In the genomic region with DNA sequence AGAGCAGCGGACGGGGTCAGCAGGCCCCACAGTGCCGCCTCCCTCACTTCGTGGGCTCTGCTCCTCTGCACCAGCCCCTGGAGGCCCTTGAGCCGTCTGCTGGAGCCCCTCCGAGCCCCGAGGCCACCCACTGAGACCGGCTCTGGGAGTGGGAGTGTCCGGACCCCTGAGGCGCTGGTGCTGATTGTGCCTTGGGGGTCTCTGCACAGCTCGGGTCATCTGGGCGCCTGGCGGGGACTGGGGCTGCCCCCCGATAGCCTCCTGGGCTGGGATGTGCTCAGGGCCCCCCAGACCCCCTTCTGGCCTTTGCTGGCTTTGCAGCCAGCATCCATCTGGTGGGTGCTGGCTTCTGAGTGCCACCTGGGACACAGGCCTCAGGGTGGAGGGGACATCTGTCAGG, we compare ENCODE assay signal across 1 cellular context.
TF ChIP-seq lines count a peak whose summit lies in the region.

No MANE protein-coding gene starts in this region.

TF ChIP-seq in GM12878, 131 proteins besides CTCF, POLR2A, EP300 and RAD21:
- TF ChIP-seq STAT3 (IDR thresholded peaks at IDR 0.05; ENCODE audit: low read depth, low read length) (no peak), CBX3 (IDR thresholded peaks at IDR 0.05; ENCODE audit: borderline replicate concordance, low read depth) (no peak), IRF4 (IDR thresholded peaks at IDR 0.05; ENCODE audit: low read depth, low read length) (no peak), RFX5 (IDR thresholded peaks at IDR 0.05; ENCODE audit: low read depth, low read length) (no peak), CBFB (IDR thresholded peaks at IDR 0.05; ENCODE audit: low read depth) (no peak), JUNB (IDR thresholded peaks at IDR 0.05) (no peak), MYB (IDR thresholded peaks at IDR 0.05; ENCODE audit: borderline replicate concordance, low read depth, low read length) (no peak), CHD4 (IDR thresholded peaks at IDR 0.05) (no peak), TBL1XR1 (IDR thresholded peaks at IDR 0.05; ENCODE audit: low read depth, low read length) (no peak)
- TF ChIP-seq, protein P1, sequence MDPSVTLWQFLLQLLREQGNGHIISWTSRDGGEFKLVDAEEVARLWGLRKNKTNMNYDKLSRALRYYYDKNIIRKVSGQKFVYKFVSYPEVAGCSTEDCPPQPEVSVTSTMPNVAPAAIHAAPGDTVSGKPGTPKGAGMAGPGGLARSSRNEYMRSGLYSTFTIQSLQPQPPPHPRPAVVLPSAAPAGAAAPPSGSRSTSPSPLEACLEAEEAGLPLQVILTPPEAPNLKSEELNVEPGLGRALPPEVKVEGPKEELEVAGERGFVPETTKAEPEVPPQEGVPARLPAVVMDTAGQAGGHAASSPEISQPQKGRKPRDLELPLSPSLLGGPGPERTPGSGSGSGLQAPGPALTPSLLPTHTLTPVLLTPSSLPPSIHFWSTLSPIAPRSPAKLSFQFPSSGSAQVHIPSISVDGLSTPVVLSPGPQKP (IDR thresholded peaks at IDR 0.05; ENCODE audit: low read depth, low read length) = no peak
- TF ChIP-seq, protein P2, sequence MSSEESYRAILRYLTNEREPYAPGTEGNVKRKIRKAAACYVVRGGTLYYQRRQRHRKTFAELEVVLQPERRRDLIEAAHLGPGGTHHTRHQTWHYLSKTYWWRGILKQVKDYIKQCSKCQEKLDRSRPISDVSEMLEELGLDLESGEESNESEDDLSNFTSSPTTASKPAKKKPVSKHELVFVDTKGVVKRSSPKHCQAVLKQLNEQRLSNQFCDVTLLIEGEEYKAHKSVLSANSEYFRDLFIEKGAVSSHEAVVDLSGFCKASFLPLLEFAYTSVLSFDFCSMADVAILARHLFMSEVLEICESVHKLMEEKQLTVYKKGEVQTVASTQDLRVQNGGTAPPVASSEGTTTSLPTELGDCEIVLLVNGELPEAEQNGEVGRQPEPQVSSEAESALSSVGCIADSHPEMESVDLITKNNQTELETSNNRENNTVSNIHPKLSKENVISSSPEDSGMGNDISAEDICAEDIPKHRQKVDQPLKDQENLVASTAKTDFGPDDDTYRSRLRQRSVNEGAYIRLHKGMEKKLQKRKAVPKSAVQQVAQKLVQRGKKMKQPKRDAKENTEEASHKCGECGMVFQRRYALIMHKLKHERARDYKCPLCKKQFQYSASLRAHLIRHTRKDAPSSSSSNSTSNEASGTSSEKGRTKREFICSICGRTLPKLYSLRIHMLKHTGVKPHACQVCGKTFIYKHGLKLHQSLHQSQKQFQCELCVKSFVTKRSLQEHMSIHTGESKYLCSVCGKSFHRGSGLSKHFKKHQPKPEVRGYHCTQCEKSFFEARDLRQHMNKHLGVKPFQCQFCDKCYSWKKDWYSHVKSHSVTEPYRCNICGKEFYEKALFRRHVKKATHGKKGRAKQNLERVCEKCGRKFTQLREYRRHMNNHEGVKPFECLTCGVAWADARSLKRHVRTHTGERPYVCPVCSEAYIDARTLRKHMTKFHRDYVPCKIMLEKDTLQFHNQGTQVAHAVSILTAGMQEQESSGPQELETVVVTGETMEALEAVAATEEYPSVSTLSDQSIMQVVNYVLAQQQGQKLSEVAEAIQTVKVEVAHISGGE (CRISPR knock-in tag; IDR thresholded peaks at IDR 0.05) = no peak
- TF ChIP-seq, protein P3, sequence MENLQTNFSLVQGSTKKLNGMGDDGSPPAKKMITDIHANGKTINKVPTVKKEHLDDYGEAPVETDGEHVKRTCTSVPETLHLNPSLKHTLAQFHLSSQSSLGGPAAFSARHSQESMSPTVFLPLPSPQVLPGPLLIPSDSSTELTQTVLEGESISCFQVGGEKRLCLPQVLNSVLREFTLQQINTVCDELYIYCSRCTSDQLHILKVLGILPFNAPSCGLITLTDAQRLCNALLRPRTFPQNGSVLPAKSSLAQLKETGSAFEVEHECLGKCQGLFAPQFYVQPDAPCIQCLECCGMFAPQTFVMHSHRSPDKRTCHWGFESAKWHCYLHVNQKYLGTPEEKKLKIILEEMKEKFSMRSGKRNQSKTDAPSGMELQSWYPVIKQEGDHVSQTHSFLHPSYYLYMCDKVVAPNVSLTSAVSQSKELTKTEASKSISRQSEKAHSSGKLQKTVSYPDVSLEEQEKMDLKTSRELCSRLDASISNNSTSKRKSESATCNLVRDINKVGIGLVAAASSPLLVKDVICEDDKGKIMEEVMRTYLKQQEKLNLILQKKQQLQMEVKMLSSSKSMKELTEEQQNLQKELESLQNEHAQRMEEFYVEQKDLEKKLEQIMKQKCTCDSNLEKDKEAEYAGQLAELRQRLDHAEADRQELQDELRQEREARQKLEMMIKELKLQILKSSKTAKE (IDR thresholded peaks at IDR 0.05; ENCODE audit: low read depth, poor library complexity, severe bottlenecking) = no peak
- TF ChIP-seq, protein P4, sequence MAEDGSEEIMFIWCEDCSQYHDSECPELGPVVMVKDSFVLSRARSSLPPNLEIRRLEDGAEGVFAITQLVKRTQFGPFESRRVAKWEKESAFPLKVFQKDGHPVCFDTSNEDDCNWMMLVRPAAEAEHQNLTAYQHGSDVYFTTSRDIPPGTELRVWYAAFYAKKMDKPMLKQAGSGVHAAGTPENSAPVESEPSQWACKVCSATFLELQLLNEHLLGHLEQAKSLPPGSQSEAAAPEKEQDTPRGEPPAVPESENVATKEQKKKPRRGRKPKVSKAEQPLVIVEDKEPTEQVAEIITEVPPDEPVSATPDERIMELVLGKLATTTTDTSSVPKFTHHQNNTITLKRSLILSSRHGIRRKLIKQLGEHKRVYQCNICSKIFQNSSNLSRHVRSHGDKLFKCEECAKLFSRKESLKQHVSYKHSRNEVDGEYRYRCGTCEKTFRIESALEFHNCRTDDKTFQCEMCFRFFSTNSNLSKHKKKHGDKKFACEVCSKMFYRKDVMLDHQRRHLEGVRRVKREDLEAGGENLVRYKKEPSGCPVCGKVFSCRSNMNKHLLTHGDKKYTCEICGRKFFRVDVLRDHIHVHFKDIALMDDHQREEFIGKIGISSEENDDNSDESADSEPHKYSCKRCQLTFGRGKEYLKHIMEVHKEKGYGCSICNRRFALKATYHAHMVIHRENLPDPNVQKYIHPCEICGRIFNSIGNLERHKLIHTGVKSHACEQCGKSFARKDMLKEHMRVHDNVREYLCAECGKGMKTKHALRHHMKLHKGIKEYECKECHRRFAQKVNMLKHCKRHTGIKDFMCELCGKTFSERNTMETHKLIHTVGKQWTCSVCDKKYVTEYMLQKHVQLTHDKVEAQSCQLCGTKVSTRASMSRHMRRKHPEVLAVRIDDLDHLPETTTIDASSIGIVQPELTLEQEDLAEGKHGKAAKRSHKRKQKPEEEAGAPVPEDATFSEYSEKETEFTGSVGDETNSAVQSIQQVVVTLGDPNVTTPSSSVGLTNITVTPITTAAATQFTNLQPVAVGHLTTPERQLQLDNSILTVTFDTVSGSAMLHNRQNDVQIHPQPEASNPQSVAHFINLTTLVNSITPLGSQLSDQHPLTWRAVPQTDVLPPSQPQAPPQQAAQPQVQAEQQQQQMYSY (CRISPR knock-in tag; IDR thresholded peaks at IDR 0.05) = no peak
TF ChIP-seq in GM12878: peak in this region for 0.
